Comparison of ENCODE assay signal across 9 cellular contexts in genomic region chr17:42274812-42275526, GRCh38. TPM values are rescaled to one million over a fixed set of nuclear protein-coding genes. Genes with fewer than 3 reads are reported as not detected.
DNase-seq lines count a peak whose midpoint lies in the region; ATAC-seq and TF ChIP-seq lines count a peak whose summit lies in the region.
"Had no signal": no experiment of that assay in that cellular context is flagged by ENCODE, and none has a peak within 500 bp of the region (broad histone marks: within the 10 kb centered on the region; RNA-seq: fewer than 3 reads in every experiment).

No MANE protein-coding gene starts in this region.

- H3K4me3 Mint-ChIP-seq in activated CD4-positive, alpha-beta T cell treated with anti-CD3 and anti-CD28 coated beads for 36 hours, result peak overlapping the region; percentile 94

- POLR2A ChIA-PET in activated CD4-positive, alpha-beta T cell treated with anti-CD3 and anti-CD28 coated beads for 36 hours (lab: Charles Lee), result interaction anchor here (0.7 to 2.3 kb wide), 8 partner anchors 8 to 52 kb away, joined by 3 to 11 read pairs (median 4); partner anchors contain the start of gene STAT5A

- WGBS in liver, result 24% methylated on average over 13 of the region's 13 CpGs

- H3K27ac Mint-ChIP-seq in activated CD4-positive, alpha-beta T cell treated with anti-CD3 and anti-CD28 coated beads for 36 hours, result peak overlapping the region; percentile 97

- H3K4me1 Mint-ChIP-seq in activated CD4-positive, alpha-beta T cell treated with anti-CD3 and anti-CD28 coated beads for 36 hours, result peaks cover 49% of the 10 kb centered on the region

- no peaks in the 10 kb centered on the region for H3K27me3 ChIP-seq in ascending aorta
- no peaks in the 10 kb centered on the region for H3K27me3 ChIP-seq in liver (ENCODE audit: control insufficient read depth in 4 of 4, insufficient read depth in 4 of 4, low read length in 3 of 4)
- no peaks in the 10 kb centered on the region for H3K27me3 ChIP-seq in tibial artery

- H3K27ac ChIP-seq in ascending aorta (peak overlapping the region; percentile 24 to 87), liver (ENCODE audit: low read depth in 1 of 2, low read length in 2 of 2) (peak overlapping the region; percentile 20 to 98), tibial artery (peak overlapping the region; percentile 90 to 96)

- no peak for TF ChIP-seq RAD21 in liver (IDR thresholded peaks at IDR 0.05)

- peaks cover 46% of the 10 kb centered on the region for H3K36me3 Mint-ChIP-seq in activated CD4-positive, alpha-beta T cell treated with anti-CD3 and anti-CD28 coated beads for 36 hours (ENCODE audit: low read depth)

- CTCF ChIA-PET in activated CD4-positive, alpha-beta T cell treated with anti-CD3 and anti-CD28 coated beads for 36 hours (lab: Charles Lee), result interaction anchor here (0.6 to 1.7 kb wide), 12 partner anchors 8 to 286 kb away, joined by 3 to 10 read pairs (median 4); no protein-coding TSS in a partner anchor

- no peaks in the 10 kb centered on the region for H3K27me3 Mint-ChIP-seq in activated CD4-positive, alpha-beta T cell treated with anti-CD3 and anti-CD28 coated beads for 36 hours

- H3K4me1 ChIP-seq in ascending aorta (peaks cover 0 to 12% of the 10 kb centered on the region in 2 donors), liver (ENCODE audit: control insufficient read depth in 4 of 4, insufficient read depth in 4 of 4, low read length in 3 of 4) (peaks cover 4 to 34% (median 16%) of the 10 kb centered on the region in 4 donors), tibial artery (peaks cover 0 to 44% (median 10%) of the 10 kb centered on the region in 4 donors)

- TF ChIP-seq CTCF in ascending aorta (IDR thresholded peaks at IDR 0.05), result no peak
- no peak for TF ChIP-seq CTCF in liver (IDR thresholded peaks at IDR 0.05; ENCODE audit: low read depth, low read length, missing input control)
- TF ChIP-seq CTCF in tibial artery (IDR thresholded peaks at IDR 0.05), result no peak

- intact Hi-C loops in activated CD4-positive, alpha-beta T cell treated with anti-CD3 and anti-CD28 coated beads for 36 hours (cut with DNase I, micrococcal nuclease), result loop anchor here (1.0 to 2.0 kb wide), 2 partner anchors 52 to 53 kb away; no protein-coding TSS in a partner anchor
- intact Hi-C loops in ascending aorta (cut with DNase I) (loop anchor here (2.0 to 5.0 kb wide), 3 partner anchors 26 to 83 kb away; partner anchors contain the start of gene GHDC), tibial artery (cut with DNase I; ENCODE audit: low total_unique reads) (no loop called here)

- no peaks in the 10 kb centered on the region for H3K36me3 ChIP-seq in ascending aorta
- H3K36me3 ChIP-seq in liver (ENCODE audit: control insufficient read depth in 4 of 4, insufficient read depth in 3 of 4, low read depth in 1 of 4, low read length in 3 of 4), result no peaks in the 10 kb centered on the region
- no peaks in the 10 kb centered on the region for H3K36me3 ChIP-seq in tibial artery

- no peaks in the 10 kb centered on the region for H3K9me3 Mint-ChIP-seq in activated CD4-positive, alpha-beta T cell treated with anti-CD3 and anti-CD28 coated beads for 36 hours (ENCODE audit: low read depth)

- peak overlapping the region; percentile 4 to 76 for H3K9ac ChIP-seq in liver (ENCODE audit: low read depth in 1 of 2, low read length in 2 of 2)

- H3K4me3 ChIP-seq in ascending aorta, result peak overlapping the region; percentile 93 to 94
- H3K4me3 ChIP-seq in liver (ENCODE audit: low read depth in 1 of 3, low read length in 3 of 3), result peak overlapping the region; percentile 67 to 98 (median 72)
- H3K4me3 ChIP-seq in tibial artery, result peak overlapping the region; percentile 77 to 94

- H3K9me3 ChIP-seq in ascending aorta, result no peaks in the 10 kb centered on the region
- no peaks in the 10 kb centered on the region for H3K9me3 ChIP-seq in liver (ENCODE audit: control insufficient read depth in 4 of 4, low read length in 3 of 4)
- no peaks in the 10 kb centered on the region for H3K9me3 ChIP-seq in tibial artery

- ATAC-seq in activated CD4-positive, alpha-beta T cell treated with anti-CD3 and anti-CD28 coated beads for 36 hours, result no peak
- no peak for ATAC-seq in HG02623 (IDR thresholded peaks at IDR 0.05; ENCODE audit: unreplicated experiment)

- DNase-seq in activated CD4-positive, alpha-beta T cell treated with anti-CD3 and anti-CD28 coated beads for 36 hours, result no peak
- DNase-seq in activated CD4-positive, alpha-beta T cell treated with anti-CD3 and anti-CD28 coated beads for 48 hours, result no peak
- DNase-seq in ascending aorta (ENCODE audit: low spot score in 2 of 2) (no peak), tibial artery (no peak), amniotic stem cell (lab: John Stamatoyannopoulos, UW) (no peak), NAMALWA (ENCODE audit: low spot score) (no peak)
- DNase-seq: SIG-M5 had no signal

TF ChIP-seq in liver, 16 proteins besides CTCF, POLR2A, EP300 and RAD21:
- TF ChIP-seq RXRA (IDR thresholded peaks at IDR 0.05), result no peak
- no peak for TF ChIP-seq FOXA1 (IDR thresholded peaks at IDR 0.05)
- TF ChIP-seq TAF1 (conservative IDR thresholded peaks at IDR 0.05), result no peak
- TF ChIP-seq HNF4A (conservative IDR thresholded peaks at IDR 0.05), result no peak
- TF ChIP-seq REST (IDR thresholded peaks at IDR 0.05), result no peak
- TF ChIP-seq NR2F2 (IDR thresholded peaks at IDR 0.05), result no peak
- TF ChIP-seq ATF3 (IDR thresholded peaks at IDR 0.05), result no peak
- no peak for TF ChIP-seq FOXA2 (IDR thresholded peaks at IDR 0.05)
- TF ChIP-seq ZBTB33 (IDR thresholded peaks at IDR 0.05), result no peak
- no peak for TF ChIP-seq HNF4G (IDR thresholded peaks at IDR 0.05)
- no peak for TF ChIP-seq MAX (IDR thresholded peaks at IDR 0.05)
- no peak for TF ChIP-seq GABPA (IDR thresholded peaks at IDR 0.05 in 1 of 2, conservative IDR thresholded peaks at IDR 0.05 in 1 of 2)
- no peak for TF ChIP-seq EGR1 (IDR thresholded peaks at IDR 0.05; ENCODE audit: low read depth in 2 of 2)
- no peak for TF ChIP-seq JUND (IDR thresholded peaks at IDR 0.05)
- no peak for TF ChIP-seq YY1 (IDR thresholded peaks at IDR 0.05)
- no peak for TF ChIP-seq SP1 (IDR thresholded peaks at IDR 0.05)

RNA-seq across cellular contexts. Expression of gene STAT5B, which starts 1.2 kb away (rescaled TPM):
- total RNA-seq in activated CD4-positive, alpha-beta T cell treated with anti-CD3 and anti-CD28 coated beads for 36 hours, result 100 to 1,000 TPM; 162 to 203 TPM
- total RNA-seq in ascending aorta (80.6 TPM), liver (10 to 100 TPM; 31.0 to 33.9 TPM)
- 10 to 100 TPM in 1 of 2 donors, 1 to 10 TPM in 1; 6.7 to 12.1 TPM for polyA plus RNA-seq in liver

RNA-seq across cellular contexts. Expression of gene STAT5A, which starts 13.3 kb away (rescaled TPM):
- 100 to 1,000 TPM; 178 to 203 TPM for total RNA-seq in activated CD4-positive, alpha-beta T cell treated with anti-CD3 and anti-CD28 coated beads for 36 hours
- 105 TPM for total RNA-seq in ascending aorta
- total RNA-seq in liver, result 10 to 100 TPM; 13.7 to 37.7 TPM
- 1 to 10 TPM; 1.7 to 4.0 TPM for polyA plus RNA-seq in liver
